Comparison of ENCODE assay signal across 31 cellular contexts in the genomic region with DNA sequence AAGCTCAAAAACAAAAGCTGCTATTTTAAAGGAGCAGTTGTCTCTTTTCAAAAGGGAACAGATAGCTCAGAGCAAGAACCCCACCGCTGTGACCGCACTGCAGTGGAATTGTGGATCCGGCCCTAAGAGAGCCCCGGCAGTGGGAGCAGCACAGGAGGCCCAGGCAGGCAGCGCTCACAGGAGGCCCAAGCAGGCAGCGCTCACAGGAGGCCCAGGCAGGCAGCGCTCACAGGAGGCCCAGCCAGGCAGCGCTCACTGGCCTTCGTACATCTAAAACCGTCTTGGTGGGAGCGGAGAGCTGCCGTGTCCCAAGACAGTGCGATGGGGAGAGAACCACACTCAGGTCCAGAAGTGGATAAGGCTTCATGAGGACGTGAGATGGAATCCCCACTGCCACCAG. TPM values are rescaled to one million over a fixed set of nuclear protein-coding genes. Genes with fewer than 3 reads are reported as not detected.
"Had no signal": no experiment of that assay in that cellular context is flagged by ENCODE, and none has a peak within 500 bp of the region (broad histone marks: within the 10 kb centered on the region; RNA-seq: fewer than 3 reads in every experiment).

No MANE protein-coding gene starts in this region.

- H3K36me3 ChIP-seq: cardiac muscle cell, heart right ventricle, left ventricle myocardium inferior, upper lobe of right lung had no signal

- H3K9me3 ChIP-seq: body of pancreas, heart right ventricle, left ventricle myocardium inferior, upper lobe of right lung had no signal

- H3K27ac ChIP-seq: body of pancreas, cardiac muscle cell, heart right ventricle, left ventricle myocardium inferior, parathyroid adenoma, upper lobe of right lung had no signal

- DNase-seq: activated CD4-positive, alpha-beta memory T cell treated with anti-CD3 and anti-CD28 coated beads, Interleukin-2, amount 10 ng/mL, durations not matched to agents 7 days and 5 days; activated CD4-positive, alpha-beta T cell treated with anti-CD3 and anti-CD28 coated beads, Interleukin-2, amount 10 ng/mL, durations not matched to agents 24 days and 14 days; activated gamma-delta T cell; activated T-cell treated with anti-CD3 and anti-CD28 coated beads, Interleukin-2, amount 50 U/mL, for 72 hours; anterior cingulate cortex; body of pancreas; effector CD4-positive, alpha-beta T cell; heart right ventricle; immature natural killer cell; left ventricle myocardium inferior; nucleus accumbens; right cardiac atrium; stimulated activated CD4-positive, alpha-beta T cell treated with anti-CD3 and anti-CD28 coated beads, Interleukin-2, amount 100 ng/mL, for 24 hours; stimulated activated naive B cell treated with anti-CD40 and anti-IgM and Interleukin-4, amounts not matched to agents 10 μg/mL and 1 μg/mL and 100 μg/mL, for 72 hours; T1000 had no signal

- H3K4me3 ChIP-seq: body of pancreas, cardiac muscle cell, heart right ventricle, left ventricle myocardium inferior, upper lobe of right lung had no signal

- H3K27me3 Mint-ChIP-seq: activated naive CD4-positive, alpha-beta T cell treated with anti-CD3 and anti-CD28 coated beads, Interleukin-2, amount 50 U/mL, for 24 hours had no signal

- H3K9ac ChIP-seq: parathyroid adenoma had no signal

- FAIRE-seq: endometrium had no signal

- H3K36me3 Mint-ChIP-seq: activated naive CD4-positive, alpha-beta T cell treated with anti-CD3 and anti-CD28 coated beads, Interleukin-2, amount 50 U/mL, for 24 hours; immature natural killer cell; mesothelial cell of epicardium; stimulated activated naive B cell treated with anti-CD40 and anti-IgM and Interleukin-4, amounts not matched to agents 10 μg/mL and 1 μg/mL and 100 μg/mL, for 72 hours had no signal

- H3K4me3 Mint-ChIP-seq: activated CD4-positive, alpha-beta memory T cell treated with anti-CD3 and anti-CD28 coated beads, Interleukin-2, amount 10 ng/mL, durations not matched to agents 7 days and 5 days; activated CD4-positive, alpha-beta T cell treated with anti-CD3 and anti-CD28 coated beads, Interleukin-2, amount 10 ng/mL, durations not matched to agents 24 days and 14 days; activated naive CD4-positive, alpha-beta T cell treated with anti-CD3 and anti-CD28 coated beads, Interleukin-2, amount 50 U/mL, for 24 hours; activated T-cell treated with anti-CD3 and anti-CD28 coated beads, Interleukin-2, amount 50 U/mL, for 72 hours; dendritic cell treated with granulocyte-macrophage colony-stimulating factor and Interleukin-4, amounts not matched to agents 40 ng/mL and 50 ng/mL, for 4 days; immature natural killer cell; mesothelial cell of epicardium; nephron; stimulated activated naive B cell treated with anti-CD40 and anti-IgM and Interleukin-4, amounts not matched to agents 10 μg/mL and 1 μg/mL and 100 μg/mL, for 72 hours; T-helper 1 cell treated with Interleukin-12 subunit alpha and Interleukin-12 subunit beta and Interleukin-4 antibody, amounts not matched to agents 30 μg/mL and 1 μg/mL, for 36 hours had no signal

- H3K27me3 ChIP-seq: body of pancreas, cardiac muscle cell had no signal

- H3K9me3 Mint-ChIP-seq: activated CD4-positive, alpha-beta memory T cell treated with anti-CD3 and anti-CD28 coated beads, Interleukin-2, amount 10 ng/mL, durations not matched to agents 7 days and 5 days; activated CD4-positive, alpha-beta T cell treated with anti-CD3 and anti-CD28 coated beads, Interleukin-2, amount 10 ng/mL, durations not matched to agents 24 days and 14 days; activated naive CD4-positive, alpha-beta T cell treated with anti-CD3 and anti-CD28 coated beads, Interleukin-2, amount 50 U/mL, for 24 hours; activated T-cell treated with anti-CD3 and anti-CD28 coated beads, Interleukin-2, amount 50 U/mL, for 72 hours; dendritic cell treated with granulocyte-macrophage colony-stimulating factor and Interleukin-4, amounts not matched to agents 40 ng/mL and 50 ng/mL, for 4 days; immature natural killer cell; mesothelial cell of epicardium; nephron; stimulated activated naive B cell treated with anti-CD40 and anti-IgM and Interleukin-4, amounts not matched to agents 10 μg/mL and 1 μg/mL and 100 μg/mL, for 72 hours; T-helper 1 cell treated with Interleukin-12 subunit alpha and Interleukin-12 subunit beta and Interleukin-4 antibody, amounts not matched to agents 30 μg/mL and 1 μg/mL, for 36 hours had no signal

- H3K4me1 Mint-ChIP-seq: mesothelial cell of epicardium had no signal

- H3K27ac Mint-ChIP-seq: activated CD4-positive, alpha-beta memory T cell treated with anti-CD3 and anti-CD28 coated beads, Interleukin-2, amount 10 ng/mL, durations not matched to agents 7 days and 5 days; activated CD4-positive, alpha-beta T cell treated with anti-CD3 and anti-CD28 coated beads, Interleukin-2, amount 10 ng/mL, durations not matched to agents 24 days and 14 days; activated naive CD4-positive, alpha-beta T cell treated with anti-CD3 and anti-CD28 coated beads, Interleukin-2, amount 50 U/mL, for 24 hours; activated T-cell treated with anti-CD3 and anti-CD28 coated beads, Interleukin-2, amount 50 U/mL, for 72 hours; immature natural killer cell; mesothelial cell of epicardium; stimulated activated naive B cell treated with anti-CD40 and anti-IgM and Interleukin-4, amounts not matched to agents 10 μg/mL and 1 μg/mL and 100 μg/mL, for 72 hours; T-helper 1 cell treated with Interleukin-12 subunit alpha and Interleukin-12 subunit beta and Interleukin-4 antibody, amounts not matched to agents 30 μg/mL and 1 μg/mL, for 36 hours had no signal

RNA-seq across cellular contexts. Expression of a gene that starts 4.0 kb away (rescaled TPM):
- total RNA-seq: activated CD4-positive, alpha-beta memory T cell treated with anti-CD3 and anti-CD28 coated beads, Interleukin-2, amount 10 ng/mL, durations not matched to agents 7 days and 5 days; activated CD4-positive, alpha-beta T cell treated with anti-CD3 and anti-CD28 coated beads, Interleukin-2, amount 10 ng/mL, durations not matched to agents 24 days and 14 days; activated T-cell treated with anti-CD3 and anti-CD28 coated beads, Interleukin-2, amount 50 U/mL, for 72 hours; cardiac muscle cell; cerebellum; fibroblast of villous mesenchyme; mesothelial cell of epicardium; pulmonary artery endothelial cell; temporal lobe had no signal
- polyA plus RNA-seq: immature natural killer cell had no signal

RNA-seq across cellular contexts. Expression of a gene that starts 39.6 kb away (rescaled TPM):
- total RNA-seq: activated CD4-positive, alpha-beta memory T cell treated with anti-CD3 and anti-CD28 coated beads, Interleukin-2, amount 10 ng/mL, durations not matched to agents 7 days and 5 days; activated CD4-positive, alpha-beta T cell treated with anti-CD3 and anti-CD28 coated beads, Interleukin-2, amount 10 ng/mL, durations not matched to agents 24 days and 14 days; activated T-cell treated with anti-CD3 and anti-CD28 coated beads, Interleukin-2, amount 50 U/mL, for 72 hours; cardiac muscle cell; cerebellum; epithelial cell of proximal tubule; fibroblast of villous mesenchyme; heart right ventricle; left ventricle myocardium inferior; lung microvascular endothelial cell; mesothelial cell of epicardium; pulmonary artery endothelial cell; right cardiac atrium; skeletal muscle tissue; temporal lobe; upper lobe of right lung had no signal
- polyA plus RNA-seq: cardiac muscle cell, heart right ventricle, immature natural killer cell, right cardiac atrium had no signal

RNA-seq across cellular contexts. Expression of a gene that starts 55.2 kb away (rescaled TPM):
- total RNA-seq: activated CD4-positive, alpha-beta memory T cell treated with anti-CD3 and anti-CD28 coated beads, Interleukin-2, amount 10 ng/mL, durations not matched to agents 7 days and 5 days; activated CD4-positive, alpha-beta T cell treated with anti-CD3 and anti-CD28 coated beads, Interleukin-2, amount 10 ng/mL, durations not matched to agents 24 days and 14 days; cardiac muscle cell; cerebellum; epithelial cell of proximal tubule; fibroblast of villous mesenchyme; heart right ventricle; left ventricle myocardium inferior; lung microvascular endothelial cell; mesothelial cell of epicardium; pulmonary artery endothelial cell; right cardiac atrium; skeletal muscle tissue; temporal lobe; upper lobe of right lung had no signal
- polyA plus RNA-seq: cardiac muscle cell, heart right ventricle, immature natural killer cell, right cardiac atrium had no signal
